ENCODE assay signal across 22 cellular contexts in the genomic region with DNA sequence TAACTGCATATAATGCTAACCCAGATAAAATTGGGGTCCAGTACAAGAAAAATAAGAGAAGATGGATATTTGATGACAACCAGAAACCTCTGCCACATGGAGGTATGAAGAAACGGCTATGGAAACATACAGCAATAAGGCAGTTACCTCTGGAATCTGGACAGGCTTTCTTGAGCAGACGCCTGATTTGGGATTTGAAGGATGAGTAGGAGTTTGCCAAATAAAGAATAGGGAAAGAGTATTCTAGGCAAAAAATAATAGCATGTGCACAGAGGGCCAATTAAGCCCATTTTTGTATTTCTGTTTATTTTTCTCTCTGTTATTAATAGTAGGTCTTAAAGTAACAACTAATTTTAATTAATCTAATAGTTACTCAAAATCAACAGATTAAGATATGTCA.
DNase-seq lines count a peak whose midpoint lies in the region; ATAC-seq and TF ChIP-seq lines count a peak whose summit lies in the region.
"Had no signal": no experiment of that assay in that cellular context is flagged by ENCODE, and none has a peak within 500 bp of the region (broad histone marks: within the 10 kb centered on the region; RNA-seq: fewer than 3 reads in every experiment).

No MANE protein-coding gene starts in this region.

- no peak overlapping the region for H2AFZ ChIP-seq in SK-N-SH (ENCODE audit: low read depth)

- peaks cover 5% of the 10 kb centered on the region for H3K36me3 Mint-ChIP-seq in nephron (ENCODE audit: low read depth)
- H3K36me3 Mint-ChIP-seq: CD8-positive, alpha-beta T cell had no signal

- no peaks in the 10 kb centered on the region; a peak in 2 of 4 replicates for H3K4me1 ChIP-seq in SK-N-SH (ENCODE audit: control insufficient read depth in 1 of 2, insufficient read depth in 2 of 2, low read depth in 1 of 2, low read length in 1 of 2)
- H3K4me1 ChIP-seq: A549; BLaER1 treated with 17β-estradiol and CSF1 and Interleukin-3, amounts not matched to agents 10 nM and 100 nM had no signal

- no peak overlapping the region for H3K27ac ChIP-seq in SK-N-SH (ENCODE audit: low read depth in 2 of 2, low read length in 1 of 2)
- H3K27ac ChIP-seq: 22Rv1; A549; BLaER1 treated with 17β-estradiol and CSF1 and Interleukin-3, amounts not matched to agents 10 nM and 100 nM; C4-2B had no signal

- peaks cover 2% of the 10 kb centered on the region for H3K9me3 Mint-ChIP-seq in nephron
- H3K9me3 Mint-ChIP-seq: CD4-positive, alpha-beta T cell had no signal

- H3K27me3 ChIP-seq in SK-N-SH (ENCODE audit: insufficient read depth), result no peaks in the 10 kb centered on the region
- H3K27me3 ChIP-seq: BLaER1 treated with 17β-estradiol and CSF1 and Interleukin-3, amounts not matched to agents 10 nM and 100 nM had no signal

- no peak for TF ChIP-seq EP300 in SK-N-SH (IDR thresholded peaks at IDR 0.05; ENCODE audit: borderline replicate concordance in 1 of 2, low read depth in 1 of 2, low read length in 1 of 2)

- H3K4me1 Mint-ChIP-seq in nephron, result peaks cover 40% of the 10 kb centered on the region
- H3K4me1 Mint-ChIP-seq: B cell had no signal

- DNase-seq in SK-N-SH, result no peak
- DNase-seq in COLO829 (ENCODE audit: low spot score), result no peak
- DNase-seq: AML-193; CD4-positive, alpha-beta T cell; CD8-positive, alpha-beta T cell; COR-L47; DMS 273 treated with DMSO at 0.1 percent for 48 hours; DMS153; DMS53; DMS79; DND-41; EL; GDM1 had no signal

- CTCF ChIA-PET in SK-N-SH (lab: Yijun Ruan, JAX), result no interaction called here

- no peak for ATAC-seq in SK-N-SH treated with all-trans-retinoic acid at 6 μM for 48 hours
- ATAC-seq in GM18868 (IDR thresholded peaks at IDR 0.05; ENCODE audit: unreplicated experiment), result no peak
- ATAC-seq: A549; CD8-positive, alpha-beta T cell; GM12878 had no signal

- H3K79me2 ChIP-seq in SK-N-SH (ENCODE audit: insufficient read depth), result peaks cover 67% of the 10 kb centered on the region

- no peaks in the 10 kb centered on the region for H4K20me1 ChIP-seq in SK-N-SH (ENCODE audit: insufficient read depth)
- H4K20me1 ChIP-seq: BLaER1 treated with 17β-estradiol and CSF1 and Interleukin-3, amounts not matched to agents 10 nM and 100 nM had no signal

- H3F3A ChIP-seq in SK-N-SH (replicated peaks; ENCODE audit: insufficient read depth), result peaks cover 33% of the 10 kb centered on the region

- H3K9ac ChIP-seq in SK-N-SH, result no peak overlapping the region
- H3K9ac ChIP-seq: BLaER1 treated with 17β-estradiol and CSF1 and Interleukin-3, amounts not matched to agents 10 nM and 100 nM had no signal

- H3K9me2 ChIP-seq in SK-N-SH, result no peaks in the 10 kb centered on the region

- POLR2A ChIA-PET in SK-N-SH (lab: Yijun Ruan, JAX), result no interaction called here

- no peaks in the 10 kb centered on the region for H3K27me3 Mint-ChIP-seq in nephron (ENCODE audit: low read depth)
- H3K27me3 Mint-ChIP-seq: B cell; CD4-positive, alpha-beta T cell had no signal

- 81% methylated on average over 2 of the region's 2 CpGs for WGBS in SK-N-SH (ENCODE audit: low lambda C conversion rate)

- H3K27ac Mint-ChIP-seq in nephron, result peak overlapping the region in 2 of 3 experiments; percentile 45 to 86
- H3K27ac Mint-ChIP-seq: B cell; CD4-positive, alpha-beta T cell; CD8-positive, alpha-beta T cell had no signal

- H3K36me3 ChIP-seq in SK-N-SH (replicated peaks in 1 of 2; ENCODE audit: control insufficient read depth in 1 of 2, insufficient read depth in 2 of 2, low read length in 1 of 2), result peaks cover 3 to 37% of the 10 kb centered on the region in 2 experiments
- H3K36me3 ChIP-seq: BLaER1 treated with 17β-estradiol and CSF1 and Interleukin-3, amounts not matched to agents 10 nM and 100 nM had no signal

- TF ChIP-seq CTCF in SK-N-SH (IDR thresholded peaks at IDR 0.05) (no peak), nephron (IDR thresholded peaks at IDR 0.05; ENCODE audit: unreplicated experiment in 3 of 3) (no peak)

- H3K4me3 Mint-ChIP-seq in nephron, result no peak overlapping the region
- H3K4me3 Mint-ChIP-seq: B cell; CD4-positive, alpha-beta T cell; CD8-positive, alpha-beta T cell had no signal

- TF ChIP-seq RAD21 in SK-N-SH (IDR thresholded peaks at IDR 0.05; ENCODE audit: low read length), result no peak

- H3K9me3 ChIP-seq in SK-N-SH, result no peaks in the 10 kb centered on the region
- H3K9me3 ChIP-seq: A549 had no signal

- H3K4me2 ChIP-seq in SK-N-SH, result no peak overlapping the region
- H3K4me2 ChIP-seq: A549; BLaER1 treated with 17β-estradiol and CSF1 and Interleukin-3, amounts not matched to agents 10 nM and 100 nM had no signal

- no peak overlapping the region for H3K4me3 ChIP-seq in SK-N-SH (ENCODE audit: low read depth in 2 of 2, low read length in 1 of 2)
- H3K4me3 ChIP-seq: A549; BLaER1 treated with 17β-estradiol and CSF1 and Interleukin-3, amounts not matched to agents 10 nM and 100 nM; GM12878 had no signal

TF ChIP-seq in SK-N-SH treated with all-trans-retinoic acid at 6 μM for 48 hours, 23 proteins besides CTCF, POLR2A, EP300 and RAD21:
- TF ChIP-seq ZFP3 (CRISPR knock-in tag; IDR thresholded peaks at IDR 0.05) (peak; percentile 95), ZC3H10 (CRISPR knock-in tag; IDR thresholded peaks at IDR 0.05) (no peak)

TF ChIP-seq in SK-N-SH, 30 proteins besides CTCF, POLR2A, EP300 and RAD21:
- no peak for TF ChIP-seq RCOR1 (IDR thresholded peaks at IDR 0.05; ENCODE audit: low read length)
- no peak for TF ChIP-seq EZH2phosphoT487 (IDR thresholded peaks at IDR 0.05; ENCODE audit: borderline replicate concordance, low read depth)
- TF ChIP-seq FOSL2 (IDR thresholded peaks at IDR 0.05; ENCODE audit: borderline replicate concordance, low read depth), result no peak
- TF ChIP-seq RFX5 (IDR thresholded peaks at IDR 0.05; ENCODE audit: low read length), result no peak
- TF ChIP-seq TAF1 (IDR thresholded peaks at IDR 0.05; ENCODE audit: borderline replicate concordance, low read depth, low read length), result no peak
- TF ChIP-seq GATA2 (CRISPR knock-in tag; IDR thresholded peaks at IDR 0.05), result no peak
- no peak for TF ChIP-seq FOXM1 (IDR thresholded peaks at IDR 0.05; ENCODE audit: low read depth)
- TF ChIP-seq TEAD4 (IDR thresholded peaks at IDR 0.05; ENCODE audit: borderline replicate concordance, insufficient read depth), result no peak
- TF ChIP-seq JUND (IDR thresholded peaks at IDR 0.05), result no peak
- TF ChIP-seq, protein P1, sequence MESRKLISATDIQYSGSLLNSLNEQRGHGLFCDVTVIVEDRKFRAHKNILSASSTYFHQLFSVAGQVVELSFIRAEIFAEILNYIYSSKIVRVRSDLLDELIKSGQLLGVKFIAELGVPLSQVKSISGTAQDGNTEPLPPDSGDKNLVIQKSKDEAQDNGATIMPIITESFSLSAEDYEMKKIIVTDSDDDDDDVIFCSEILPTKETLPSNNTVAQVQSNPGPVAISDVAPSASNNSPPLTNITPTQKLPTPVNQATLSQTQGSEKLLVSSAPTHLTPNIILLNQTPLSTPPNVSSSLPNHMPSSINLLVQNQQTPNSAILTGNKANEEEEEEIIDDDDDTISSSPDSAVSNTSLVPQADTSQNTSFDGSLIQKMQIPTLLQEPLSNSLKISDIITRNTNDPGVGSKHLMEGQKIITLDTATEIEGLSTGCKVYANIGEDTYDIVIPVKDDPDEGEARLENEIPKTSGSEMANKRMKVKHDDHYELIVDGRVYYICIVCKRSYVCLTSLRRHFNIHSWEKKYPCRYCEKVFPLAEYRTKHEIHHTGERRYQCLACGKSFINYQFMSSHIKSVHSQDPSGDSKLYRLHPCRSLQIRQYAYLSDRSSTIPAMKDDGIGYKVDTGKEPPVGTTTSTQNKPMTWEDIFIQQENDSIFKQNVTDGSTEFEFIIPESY (IDR thresholded peaks at IDR 0.05; ENCODE audit: borderline replicate concordance, low read depth), result no peak
- TF ChIP-seq RXRA (IDR thresholded peaks at IDR 0.05; ENCODE audit: borderline replicate concordance, low read depth), result no peak
- no peak for TF ChIP-seq TCF12 (IDR thresholded peaks at IDR 0.05)
- no peak for TF ChIP-seq ELF1 (IDR thresholded peaks at IDR 0.05)
TF ChIP-seq in SK-N-SH: peak in this region for 0.
